ENCODE assay signal across 14 cellular contexts in the genomic region with DNA sequence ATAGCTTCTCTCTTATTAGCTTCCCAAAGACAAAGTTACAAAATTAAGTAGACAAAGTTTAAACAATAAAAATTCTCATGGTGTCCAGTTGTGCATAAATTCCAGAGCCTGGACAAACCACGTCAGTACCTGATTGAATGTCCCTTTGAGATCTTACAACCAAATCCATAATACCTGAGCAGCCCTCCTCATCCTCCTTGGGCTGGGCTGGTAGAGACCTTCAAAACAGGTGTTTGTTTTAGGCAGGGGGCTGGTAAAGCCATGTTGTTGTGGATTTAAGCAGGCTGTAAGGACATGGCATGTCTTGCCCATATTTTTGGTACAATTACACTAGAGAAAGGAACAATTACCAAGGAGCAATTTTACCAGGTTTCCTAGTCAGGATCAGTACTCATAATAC. TPM values are rescaled to one million over a fixed set of nuclear protein-coding genes. Genes with fewer than 3 reads are reported as not detected.
A peak's percentile ranks its signal among the peaks of the same experiment; 100 is the strongest.
DNase-seq lines count a peak whose midpoint lies in the region; ATAC-seq and TF ChIP-seq lines count a peak whose summit lies in the region.
"Had no signal": no experiment of that assay in that cellular context is flagged by ENCODE, and none has a peak within 500 bp of the region (broad histone marks: within the 10 kb centered on the region; RNA-seq: fewer than 3 reads in every experiment).

No MANE protein-coding gene starts in this region.

- H3K9me3 Mint-ChIP-seq in activated naive CD8-positive, alpha-beta T cell treated with anti-CD3 and anti-CD28 coated beads for 36 hours: peaks cover 12% of the 10 kb centered on the region
- H3K9me3 Mint-ChIP-seq in naive thymus-derived CD8-positive, alpha-beta T cell: no peaks in the 10 kb centered on the region

- intact Hi-C loops in left lung (cut with DNase I): no loop called here

- no peak overlapping the region for H3K4me3 ChIP-seq in BLaER1
- H3K4me3 ChIP-seq in left lung: peak overlapping the region in 1 of 2 donors; percentile 61
- H3K4me3 ChIP-seq: SJCRH30 had no signal

- peaks cover 46% of the 10 kb centered on the region for H4K20me1 ChIP-seq in BLaER1

- H3K4me1 Mint-ChIP-seq in activated naive CD8-positive, alpha-beta T cell treated with anti-CD3 and anti-CD28 coated beads for 36 hours: peaks cover 49% of the 10 kb centered on the region
- peaks cover 26 to 83% (median 53%) of the 10 kb centered on the region in 4 donors for H3K4me1 Mint-ChIP-seq in naive thymus-derived CD8-positive, alpha-beta T cell

- peak overlapping the region; percentile 91 for H3K27ac Mint-ChIP-seq in activated naive CD8-positive, alpha-beta T cell treated with anti-CD3 and anti-CD28 coated beads for 36 hours
- H3K27ac Mint-ChIP-seq in naive thymus-derived CD8-positive, alpha-beta T cell: peak overlapping the region; percentile 45 to 100 (median 98)
- H3K27ac Mint-ChIP-seq: GM23338 had no signal

- POLR2A ChIA-PET in naive thymus-derived CD8-positive, alpha-beta T cell (lab: Charles Lee): no interaction called here

- H3K4me3 Mint-ChIP-seq in activated naive CD8-positive, alpha-beta T cell treated with anti-CD3 and anti-CD28 coated beads for 36 hours: peak overlapping the region; percentile 83
- peak overlapping the region; percentile 92 to 100 (median 97) for H3K4me3 Mint-ChIP-seq in naive thymus-derived CD8-positive, alpha-beta T cell

- peaks cover 33% of the 10 kb centered on the region for H3K36me3 ChIP-seq in BLaER1
- H3K36me3 ChIP-seq in left lung: peaks cover 0 to 17% of the 10 kb centered on the region in 2 donors
- H3K36me3 ChIP-seq: brain microvascular endothelial cell, SJCRH30 had no signal

- peaks cover 12% of the 10 kb centered on the region for H3K9me3 ChIP-seq in BLaER1
- no peaks in the 10 kb centered on the region for H3K9me3 ChIP-seq in left lung
- H3K9me3 ChIP-seq: sigmoid colon, SJCRH30 had no signal

- H3K27me3 Mint-ChIP-seq in activated naive CD8-positive, alpha-beta T cell treated with anti-CD3 and anti-CD28 coated beads for 36 hours: no peaks in the 10 kb centered on the region
- no peaks in the 10 kb centered on the region for H3K27me3 Mint-ChIP-seq in naive thymus-derived CD8-positive, alpha-beta T cell

- H3K4me1 ChIP-seq in BLaER1: peaks cover 53% of the 10 kb centered on the region
- H3K4me1 ChIP-seq in left lung: peaks cover 25 to 57% of the 10 kb centered on the region in 2 donors
- H3K4me1 ChIP-seq: SJCRH30 had no signal

- in situ Hi-C loops in G401 (cut with HindIII; ENCODE audit: low sequenced_read_pairs): no loop called here

- peak; percentile 12 for DNase-seq in G401 (ENCODE audit: low spot score)
- no peak for DNase-seq in activated naive CD8-positive, alpha-beta T cell treated with anti-CD3 and anti-CD28 coated beads for 36 hours
- DNase-seq in naive thymus-derived CD8-positive, alpha-beta T cell: no peak
- no peak for DNase-seq in SKM-1 (lab: John Stamatoyannopoulos, UW; ENCODE audit: unreplicated experiment)
- no peak for DNase-seq in NCI-H1105 treated with DMSO at 0.1 percent for 48 hours (lab: John Stamatoyannopoulos, UW)
- DNase-seq in left lung: no peak
- no peak for DNase-seq in C1 segment of cervical spinal cord (lab: John Stamatoyannopoulos, UW)
- DNase-seq: brain microvascular endothelial cell; effector CD4-positive, alpha-beta T cell; NCI-H2171; sigmoid colon; SJCRH30 had no signal

- TF ChIP-seq CTCF in left lung (IDR thresholded peaks at IDR 0.05): no peak

- H3K36me3 Mint-ChIP-seq in activated naive CD8-positive, alpha-beta T cell treated with anti-CD3 and anti-CD28 coated beads for 36 hours: peaks cover 48% of the 10 kb centered on the region
- H3K36me3 Mint-ChIP-seq in naive thymus-derived CD8-positive, alpha-beta T cell: peaks cover 0 to 28% (median 12%) of the 10 kb centered on the region in 3 donors

- no peak overlapping the region for H3K9ac ChIP-seq in BLaER1

- ATAC-seq in naive thymus-derived CD8-positive, alpha-beta T cell: no peak
- no peak for ATAC-seq in left lung
- ATAC-seq: GM23338 had no signal

- no peaks in the 10 kb centered on the region for H3K27me3 ChIP-seq in BLaER1
- H3K27me3 ChIP-seq in left lung: no peaks in the 10 kb centered on the region
- H3K27me3 ChIP-seq: brain microvascular endothelial cell, sigmoid colon, SJCRH30 had no signal

- H3K4me2 ChIP-seq in BLaER1: peak overlapping the region; percentile 94

- H3K27ac ChIP-seq in BLaER1 (no peak overlapping the region), left lung (no peak overlapping the region)
- H3K27ac ChIP-seq: brain microvascular endothelial cell, SJCRH30 had no signal

RNA-seq across cellular contexts. Expression of a gene that starts 2.1 kb away (rescaled TPM):
- 2.4 and 2.5 TPM in 2 replicates for total RNA-seq in G401 (2014; rRNA removed; shearing (Covaris generic))
- 10 to 100 TPM; 15.0 to 16.5 TPM for total RNA-seq in activated naive CD8-positive, alpha-beta T cell treated with anti-CD3 and anti-CD28 coated beads for 36 hours
- 10 to 100 TPM; 22.0 to 23.4 TPM for total RNA-seq in naive thymus-derived CD8-positive, alpha-beta T cell
- 10 to 100 TPM in 2 of 3 donors, 1 to 10 TPM in 1; 9.0 to 10.6 (median 10.3) TPM for polyA plus RNA-seq in naive thymus-derived CD8-positive, alpha-beta T cell
- 10 to 100 TPM; 21.4 to 26.3 TPM for total RNA-seq in left lung

RNA-seq across cellular contexts. Expression of a gene that starts 24.0 kb away (rescaled TPM):
- total RNA-seq in G401 (2014; rRNA removed; shearing (Covaris generic)): 19.2 and 21.7 TPM in 2 replicates
- 1 to 10 TPM; 7.2 to 9.1 TPM for total RNA-seq in activated naive CD8-positive, alpha-beta T cell treated with anti-CD3 and anti-CD28 coated beads for 36 hours
- 1 to 10 TPM; 2.9 to 3.7 TPM for total RNA-seq in naive thymus-derived CD8-positive, alpha-beta T cell
- 1 to 10 TPM; 1.0 to 6.9 (median 2.9) TPM for polyA plus RNA-seq in naive thymus-derived CD8-positive, alpha-beta T cell
- 10 to 100 TPM; 30.7 to 34.8 TPM for total RNA-seq in left lung

RNA-seq across cellular contexts. Expression of a gene that starts 38.6 kb away (rescaled TPM):
- total RNA-seq in G401 (2014; rRNA removed; shearing (Covaris generic)): not detected in 2 replicates
- total RNA-seq in activated naive CD8-positive, alpha-beta T cell treated with anti-CD3 and anti-CD28 coated beads for 36 hours: not detected
- not detected for total RNA-seq in naive thymus-derived CD8-positive, alpha-beta T cell
- polyA plus RNA-seq in naive thymus-derived CD8-positive, alpha-beta T cell: not detected
- total RNA-seq in left lung: not detected
- total RNA-seq: GM23338, sigmoid colon, SJCRH30 had no signal
- polyA plus RNA-seq: sigmoid colon had no signal
